ENCODE assay signal across 16 cellular contexts in the genomic region with DNA sequence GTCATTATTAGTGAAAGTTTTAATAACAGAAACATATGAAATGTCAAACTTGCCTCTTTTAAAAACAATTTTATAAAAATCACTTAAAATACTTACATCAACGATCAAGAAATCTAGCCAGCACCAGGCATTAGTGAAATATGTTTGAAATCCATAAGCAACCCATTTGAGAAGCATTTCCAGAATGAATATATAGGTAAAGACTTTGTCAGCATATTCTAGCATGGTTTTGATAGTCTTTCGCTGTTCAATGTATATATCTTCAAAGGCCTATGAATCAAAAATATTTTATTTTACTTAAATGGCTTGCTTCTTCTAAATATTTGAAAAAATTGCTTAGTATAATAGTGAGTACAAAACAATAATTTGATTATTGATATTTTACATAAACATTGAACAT.
"Had no signal": no experiment of that assay in that cellular context is flagged by ENCODE, and none has a peak within 500 bp of the region (broad histone marks: within the 10 kb centered on the region; RNA-seq: fewer than 3 reads in every experiment).

No MANE protein-coding gene starts in this region.

- H3K4me3 Mint-ChIP-seq: T-cell had no signal

- DNase-seq: KBM-7, MV-4-11, NCI-H1105, NCI-H1417, NCI-H1436 treated with DMSO at 0.1 percent for 48 hours, NCI-H187, NCI-H2029, NCI-H2081 treated with DMSO at 0.1 percent for 48 hours, NCI-H510A, NCI-H524 treated with DMSO at 0.1 percent for 48 hours, NCI-H69, NCI-H774, Right ventricle myocardium superior, RPMI8226, SW 1271, T-cell had no signal

- H3K27ac Mint-ChIP-seq: T-cell had no signal

- H3K9me3 Mint-ChIP-seq: T-cell had no signal

- H3K4me1 Mint-ChIP-seq: T-cell had no signal

- ATAC-seq: T-cell had no signal

- H3K27me3 Mint-ChIP-seq: T-cell had no signal

- H3K36me3 Mint-ChIP-seq: T-cell had no signal
